ENCODE assay signal across 1 cellular context in the genomic region with DNA sequence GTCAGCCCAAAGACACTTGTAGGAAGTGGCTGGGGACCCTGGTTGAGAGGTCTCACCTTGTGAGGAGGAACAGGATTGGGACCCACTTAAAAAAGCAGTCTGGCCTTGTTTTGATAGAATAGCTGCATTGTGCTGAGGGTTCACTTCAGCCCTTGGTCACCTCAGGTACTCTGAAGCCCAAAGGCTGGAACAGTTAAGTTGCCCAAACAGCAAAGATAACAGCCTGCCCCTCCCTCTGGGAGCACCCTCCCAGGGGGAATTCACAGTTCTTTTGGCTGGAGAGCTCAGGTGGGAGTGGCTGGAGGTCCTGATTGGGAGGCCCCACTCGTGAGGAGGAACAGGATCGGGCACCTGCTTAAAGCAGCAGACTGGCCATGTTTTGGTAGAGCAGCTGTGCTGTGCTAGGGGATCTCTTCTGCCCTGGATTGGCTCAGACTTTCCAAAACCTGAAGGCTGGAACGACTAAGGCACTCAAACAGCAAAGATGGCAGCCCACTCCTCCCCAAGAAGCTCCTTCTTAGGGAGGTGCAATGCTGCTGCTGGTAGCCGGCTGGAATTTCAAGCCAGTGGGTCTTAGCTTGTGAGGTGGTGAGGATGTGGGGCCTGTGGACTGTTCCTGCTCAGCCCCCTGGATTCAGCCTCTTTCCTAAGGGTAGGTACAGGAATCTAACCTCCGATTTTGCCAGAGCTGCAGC.
TF ChIP-seq lines count a peak whose summit lies in the region.

No MANE protein-coding gene starts in this region.

TF ChIP-seq in IMR-90, 13 proteins besides CTCF, POLR2A, EP300 and RAD21:
- TF ChIP-seq CHD1 (IDR thresholded peaks at IDR 0.05; ENCODE audit: low read depth, low read length): no peak
- no peak for TF ChIP-seq MAZ (IDR thresholded peaks at IDR 0.05; ENCODE audit: borderline replicate concordance, low read depth, low read length)
- no peak for TF ChIP-seq SMC3 (IDR thresholded peaks at IDR 0.05; ENCODE audit: low read depth, low read length)
- TF ChIP-seq CEBPB (IDR thresholded peaks at IDR 0.05; ENCODE audit: low read depth, low read length): no peak
- no peak for TF ChIP-seq NFE2L2 (IDR thresholded peaks at IDR 0.05; ENCODE audit: low read depth, low read length)
- no peak for TF ChIP-seq MXI1 (IDR thresholded peaks at IDR 0.05; ENCODE audit: borderline replicate concordance, low read depth, low read length)
- no peak for TF ChIP-seq RFX5 (IDR thresholded peaks at IDR 0.05; ENCODE audit: low read depth, low read length)
- TF ChIP-seq RCOR1 (IDR thresholded peaks at IDR 0.05; ENCODE audit: insufficient replicate concordance, low read length): no peak
- no peak for TF ChIP-seq BHLHE40 (IDR thresholded peaks at IDR 0.05; ENCODE audit: low read depth, low read length)
- no peak for TF ChIP-seq MAFK (IDR thresholded peaks at IDR 0.05; ENCODE audit: low read depth, low read length)
- no peak for TF ChIP-seq FOS (IDR thresholded peaks at IDR 0.05; ENCODE audit: low read depth, low read length)
- TF ChIP-seq, protein P1, sequence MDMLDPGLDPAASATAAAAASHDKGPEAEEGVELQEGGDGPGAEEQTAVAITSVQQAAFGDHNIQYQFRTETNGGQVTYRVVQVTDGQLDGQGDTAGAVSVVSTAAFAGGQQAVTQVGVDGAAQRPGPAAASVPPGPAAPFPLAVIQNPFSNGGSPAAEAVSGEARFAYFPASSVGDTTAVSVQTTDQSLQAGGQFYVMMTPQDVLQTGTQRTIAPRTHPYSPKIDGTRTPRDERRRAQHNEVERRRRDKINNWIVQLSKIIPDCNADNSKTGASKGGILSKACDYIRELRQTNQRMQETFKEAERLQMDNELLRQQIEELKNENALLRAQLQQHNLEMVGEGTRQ (IDR thresholded peaks at IDR 0.05; ENCODE audit: low read depth, low read length): no peak
- TF ChIP-seq, protein P2, sequence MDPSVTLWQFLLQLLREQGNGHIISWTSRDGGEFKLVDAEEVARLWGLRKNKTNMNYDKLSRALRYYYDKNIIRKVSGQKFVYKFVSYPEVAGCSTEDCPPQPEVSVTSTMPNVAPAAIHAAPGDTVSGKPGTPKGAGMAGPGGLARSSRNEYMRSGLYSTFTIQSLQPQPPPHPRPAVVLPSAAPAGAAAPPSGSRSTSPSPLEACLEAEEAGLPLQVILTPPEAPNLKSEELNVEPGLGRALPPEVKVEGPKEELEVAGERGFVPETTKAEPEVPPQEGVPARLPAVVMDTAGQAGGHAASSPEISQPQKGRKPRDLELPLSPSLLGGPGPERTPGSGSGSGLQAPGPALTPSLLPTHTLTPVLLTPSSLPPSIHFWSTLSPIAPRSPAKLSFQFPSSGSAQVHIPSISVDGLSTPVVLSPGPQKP (IDR thresholded peaks at IDR 0.05; ENCODE audit: borderline replicate concordance, low read depth, low read length): no peak
